9 cellular contexts compared by ENCODE assay signal in genomic region chrX:150899191-150899757, GRCh38. TPM values are rescaled to one million over a fixed set of nuclear protein-coding genes. Genes with fewer than 3 reads are reported as not detected.
DNase-seq lines count a peak whose midpoint lies in the region; ATAC-seq, FAIRE-seq and TF ChIP-seq lines count a peak whose summit lies in the region.
"Had no signal": no experiment of that assay in that cellular context is flagged by ENCODE, and none has a peak within 500 bp of the region (broad histone marks: within the 10 kb centered on the region; RNA-seq: fewer than 3 reads in every experiment).

No MANE protein-coding gene starts in this region.

- H2AFZ ChIP-seq in endothelial cell of umbilical vein (ENCODE audit: low read depth, low read length) = peak overlapping the region; percentile 58

- peaks cover 13% of the 10 kb centered on the region for H3K4me1 Mint-ChIP-seq in activated CD4-positive, alpha-beta memory T cell treated with anti-CD3 and anti-CD28 coated beads, Interleukin-2, amount 10 ng/mL, durations not matched to agents 7 days and 5 days

- H4K20me1 ChIP-seq in endothelial cell of umbilical vein (replicated peaks; ENCODE audit: control insufficient read depth, extremely low read depth, insufficient read depth, low read length) = no peaks in the 10 kb centered on the region

- no peak for TF ChIP-seq POLR2A in endothelial cell of umbilical vein (IDR thresholded peaks at IDR 0.05; ENCODE audit: low read depth, low read length)

- FAIRE-seq in endothelial cell of umbilical vein (lab: Jason Lieb, UNC) = peak; percentile 79
- FAIRE-seq: A204.1 had no signal

- H3K27me3 ChIP-seq in endothelial cell of umbilical vein (ENCODE audit: control insufficient read depth in 2 of 2, insufficient read depth in 2 of 2, low read length in 2 of 2) (no peaks in the 10 kb centered on the region), stomach smooth muscle (ENCODE audit: control insufficient read depth in 1 of 2, insufficient read depth in 2 of 2, low read length in 2 of 2) (no peaks in the 10 kb centered on the region)

- H3K27ac Mint-ChIP-seq in activated CD4-positive, alpha-beta memory T cell treated with anti-CD3 and anti-CD28 coated beads, Interleukin-2, amount 10 ng/mL, durations not matched to agents 7 days and 5 days = peak overlapping the region; percentile 31

- H3K9me3 ChIP-seq in endothelial cell of umbilical vein (replicated peaks; ENCODE audit: control insufficient read depth, insufficient read depth, low read length) = no peaks in the 10 kb centered on the region
- H3K9me3 ChIP-seq in stomach smooth muscle (ENCODE audit: control insufficient read depth in 2 of 2, low read length in 2 of 2) = no peaks in the 10 kb centered on the region

- DNase-seq in DMS 273 (lab: John Stamatoyannopoulos, UW; ENCODE audit: unreplicated experiment) (peak; percentile 55), DMS 273 treated with DMSO at 0.1 percent for 48 hours (lab: John Stamatoyannopoulos, UW) (no peak), NCI-H510A treated with DMSO at 0.1 percent for 48 hours (lab: John Stamatoyannopoulos, UW) (peak; percentile 66), endothelial cell of umbilical vein (ENCODE audit: low read depth, low spot score) (peak; percentile 22), midbrain (lab: John Stamatoyannopoulos, UW) (peak; percentile 9)
- peak; percentile 45 for DNase-seq in activated CD4-positive, alpha-beta memory T cell treated with anti-CD3 and anti-CD28 coated beads, Interleukin-2, amount 10 ng/mL, durations not matched to agents 7 days and 5 days

- dilution Hi-C loops in endothelial cell of umbilical vein (cut with MboI; ENCODE audit: extremely low pct_ligation_motif_present, low sequenced_read_pairs) = no loop called here

- CTCF ChIA-PET in activated CD4-positive, alpha-beta memory T cell treated with anti-CD3 and anti-CD28 coated beads, Interleukin-2, amount 10 ng/mL, durations not matched to agents 7 days and 5 days (lab: Charles Lee) = no interaction called here
- CTCF ChIA-PET in endothelial cell of umbilical vein (lab: Charles Lee) = interaction anchor here (0.9 kb wide), 1 partner anchor 127 kb away, joined by 3 read pairs; no protein-coding TSS in a partner anchor

- POLR2A ChIA-PET in activated CD4-positive, alpha-beta memory T cell treated with anti-CD3 and anti-CD28 coated beads, Interleukin-2, amount 10 ng/mL, durations not matched to agents 7 days and 5 days (lab: Charles Lee) = no interaction called here
- POLR2A ChIA-PET in endothelial cell of umbilical vein (lab: Charles Lee) = no interaction called here

- H3K27ac ChIP-seq in endothelial cell of umbilical vein (ENCODE audit: insufficient read depth, low read depth, low read length) (no peak overlapping the region), stomach smooth muscle (ENCODE audit: low read length) (no peak overlapping the region)

- H3K4me1 ChIP-seq in endothelial cell of umbilical vein (ENCODE audit: control insufficient read depth, extremely low read depth, insufficient read depth, low read length) (peaks cover 7% of the 10 kb centered on the region), stomach smooth muscle (ENCODE audit: control insufficient read depth, insufficient read depth, low read length) (peaks cover 4% of the 10 kb centered on the region)

- H3K4me3 Mint-ChIP-seq in activated CD4-positive, alpha-beta memory T cell treated with anti-CD3 and anti-CD28 coated beads, Interleukin-2, amount 10 ng/mL, durations not matched to agents 7 days and 5 days = peak overlapping the region; percentile 87

- H3K27me3 Mint-ChIP-seq in activated CD4-positive, alpha-beta memory T cell treated with anti-CD3 and anti-CD28 coated beads, Interleukin-2, amount 10 ng/mL, durations not matched to agents 7 days and 5 days = peaks cover 9% of the 10 kb centered on the region

- H3K4me2 ChIP-seq in endothelial cell of umbilical vein (ENCODE audit: insufficient read depth, low read length) = peak overlapping the region; percentile 56

- H3K36me3 ChIP-seq in endothelial cell of umbilical vein (ENCODE audit: control insufficient read depth in 2 of 2, extremely low read depth in 1 of 2, insufficient read depth in 2 of 2, low read length in 2 of 2) = no peaks in the 10 kb centered on the region
- no peaks in the 10 kb centered on the region for H3K36me3 ChIP-seq in stomach smooth muscle (ENCODE audit: control insufficient read depth in 2 of 2, insufficient read depth in 2 of 2, low read length in 2 of 2)

- H3K36me3 Mint-ChIP-seq in activated CD4-positive, alpha-beta memory T cell treated with anti-CD3 and anti-CD28 coated beads, Interleukin-2, amount 10 ng/mL, durations not matched to agents 7 days and 5 days (ENCODE audit: low read depth) = no peaks in the 10 kb centered on the region

- H3K9ac ChIP-seq in endothelial cell of umbilical vein (replicated peaks; ENCODE audit: extremely low read depth, insufficient read depth, low read length) (no peak overlapping the region), stomach smooth muscle (ENCODE audit: low read length in 2 of 2) (peak overlapping the region; percentile 55 to 60)

- H3K9me1 ChIP-seq in endothelial cell of umbilical vein (replicated peaks; ENCODE audit: control insufficient read depth, extremely low read depth, insufficient read depth, low read length) = no peaks in the 10 kb centered on the region

- ATAC-seq in HG02970 (IDR thresholded peaks at IDR 0.05; ENCODE audit: low FRiP score, unreplicated experiment) = peak; percentile 27

- H3K9me3 Mint-ChIP-seq in activated CD4-positive, alpha-beta memory T cell treated with anti-CD3 and anti-CD28 coated beads, Interleukin-2, amount 10 ng/mL, durations not matched to agents 7 days and 5 days = no peaks in the 10 kb centered on the region

- H3K79me2 ChIP-seq in endothelial cell of umbilical vein (ENCODE audit: control insufficient read depth, insufficient read depth, low read length) = peaks cover 11% of the 10 kb centered on the region

- no peak for TF ChIP-seq CTCF in endothelial cell of umbilical vein (IDR thresholded peaks at IDR 0.05; ENCODE audit: extremely low read depth in 1 of 2, insufficient read depth in 1 of 2, low read depth in 1 of 2, low read length in 2 of 2)

- intact Hi-C loops in endothelial cell of umbilical vein (cut with micrococcal nuclease) = loop anchor here (1.0 to 5.0 kb wide), 2 partner anchors 84 to 127 kb away; partner anchors contain the start of gene HMGB3

- H3K4me3 ChIP-seq in endothelial cell of umbilical vein (replicated peaks in 1 of 3; ENCODE audit: insufficient read depth in 1 of 3, low read depth in 1 of 3, low read length in 3 of 3) (peak overlapping the region; percentile 30 to 54 (median 49)), stomach smooth muscle (ENCODE audit: low read length in 2 of 2) (peak overlapping the region; percentile 60 to 72)

- no TSS peak for BruUV-seq in endothelial cell of umbilical vein (replicated peaks; lab: Mats Ljungman, UMichigan)

TF ChIP-seq in endothelial cell of umbilical vein, 7 proteins besides CTCF, POLR2A, EP300 and RAD21:
- no peak for TF ChIP-seq MAX (IDR thresholded peaks at IDR 0.05; ENCODE audit: insufficient read depth, insufficient read length)
- no peak for TF ChIP-seq EZH2 (IDR thresholded peaks at IDR 0.05; ENCODE audit: borderline replicate concordance, low read depth, low read length, severe bottlenecking)
- TF ChIP-seq POLR2AphosphoS5 (IDR thresholded peaks at IDR 0.05; ENCODE audit: insufficient read depth, low read depth, low read length) = no peak
- TF ChIP-seq JUN (IDR thresholded peaks at IDR 0.05; ENCODE audit: borderline replicate concordance, insufficient read depth, insufficient read length, low read depth) = no peak
- TF ChIP-seq MYC (IDR thresholded peaks at IDR 0.05; ENCODE audit: low read depth, low read length) = no peak
- TF ChIP-seq FOS (IDR thresholded peaks at IDR 0.05; ENCODE audit: borderline replicate concordance, insufficient read depth, low read length) = no peak
- peak; percentile 46 for TF ChIP-seq GATA2 (IDR thresholded peaks at IDR 0.05; ENCODE audit: insufficient read depth, insufficient read length, low read depth, low read length)

RNA-seq across cellular contexts. Expression of gene CD99L2, which starts 0.8 kb away (rescaled TPM):
- 10 to 100 TPM; 16.6 to 17.0 TPM for total RNA-seq in activated CD4-positive, alpha-beta memory T cell treated with anti-CD3 and anti-CD28 coated beads, Interleukin-2, amount 10 ng/mL, durations not matched to agents 7 days and 5 days
- 32.4 and 33.2 TPM in 2 replicates for total RNA-seq in endothelial cell of umbilical vein
- 43.4 and 48.4 TPM in 2 replicates for polyA plus RNA-seq in endothelial cell of umbilical vein
- 39.5 and 44.7 TPM in 2 replicates for polyA plus RNA-seq in endothelial cell of umbilical vein (2011; cell fraction: cytosol; rRNA removed)
- polyA plus RNA-seq in endothelial cell of umbilical vein (2011; cell fraction: nucleus; rRNA removed) = 30.2 and 32.1 TPM in 2 replicates
- polyA plus RNA-seq in endothelial cell of umbilical vein (2012) = 42.0 and 51.3 TPM in 2 replicates
- 41.8 and 44.4 TPM in 2 replicates for polyA minus RNA-seq in endothelial cell of umbilical vein
- polyA minus RNA-seq in endothelial cell of umbilical vein (2011; cell fraction: cytosol; rRNA and poly(A)+ RNA removed) = 10.5 TPM
- 12.8 and 13.1 TPM in 2 replicates for polyA minus RNA-seq in endothelial cell of umbilical vein (2011; cell fraction: nucleus; rRNA and poly(A)+ RNA removed)
